38 cellular contexts compared by ENCODE assay signal in genomic region chr16:66421891-66422290, GRCh38. TPM values are rescaled to one million over a fixed set of nuclear protein-coding genes. Genes with fewer than 3 reads are reported as not detected.
"Had no signal": no experiment of that assay in that cellular context is flagged by ENCODE, and none has a peak within 500 bp of the region (broad histone marks: within the 10 kb centered on the region; RNA-seq: fewer than 3 reads in every experiment).

No MANE protein-coding gene starts in this region.

- H3K36me3 Mint-ChIP-seq: activated CD4-positive, alpha-beta memory T cell treated with anti-CD3 and anti-CD28 coated beads for 36 hours; activated naive CD4-positive, alpha-beta T cell treated with anti-CD3 and anti-CD28 coated beads, Interleukin-2, amount 50 U/mL, for 72 hours; activated naive CD8-positive, alpha-beta T cell treated with anti-CD3 and anti-CD28 coated beads for 36 hours had no signal

- H3K27ac ChIP-seq: adrenal gland, body of pancreas, brain microvascular endothelial cell, breast epithelium, VCaP had no signal

- H3K4me3 ChIP-seq: adrenal gland, body of pancreas, breast epithelium had no signal

- H3K4me3 Mint-ChIP-seq: activated B cell treated with CpG ODN at 0.5 μM for 24 hours; activated CD4-positive, alpha-beta memory T cell treated with anti-CD3 and anti-CD28 coated beads for 36 hours; activated CD4-positive, alpha-beta T cell treated with anti-CD3 and anti-CD28 coated beads, Interleukin-2, amount 10 ng/mL, durations not matched to agents 24 days and 14 days; activated CD8-positive, alpha-beta T cell treated with anti-CD3 and anti-CD28 coated beads for 36 hours; activated naive CD4-positive, alpha-beta T cell treated with anti-CD3 and anti-CD28 coated beads for 36 hours; activated naive CD8-positive, alpha-beta T cell treated with anti-CD3 and anti-CD28 coated beads for 36 hours; activated T-cell treated with anti-CD3 and anti-CD28 coated beads, Interleukin-2, amount 50 U/mL, for 4 hours; activated T-cell treated with anti-CD3 and anti-CD28 coated beads, Interleukin-2, amount 50 U/mL, for 72 hours; activated T-helper 1 cell treated with anti-CD3 and anti-CD28 coated beads, Interleukin-12 subunit alpha, Interleukin-12 subunit beta, Interleukin-2, Interleukin-4 antibody, amounts not matched to agents 30 ng/mL and 10 ng/mL and 1 ng/mL, durations not matched to agents 14 hours and 24 hours and 36 hours; activated T-helper 17 cell treated with anti-CD3 and anti-CD28 coated beads, Interleukin-2, amount 50 U/mL, for 72 hours; central memory CD8-positive, alpha-beta T cell; T-helper 1 cell treated with Interleukin-12 subunit alpha and Interleukin-12 subunit beta and Interleukin-4 antibody, amounts not matched to agents 30 μg/mL and 1 μg/mL, for 36 hours; T-helper 2 cell treated with Interferon-gamma antibody and Interleukin-4, amounts not matched to agents 5 μg/mL and 100 μg/mL, for 36 hours had no signal

- H3K9me3 ChIP-seq: adrenal gland, body of pancreas, breast epithelium had no signal

- DNase-seq: activated B cell treated with CpG ODN at 0.5 μM for 24 hours; activated CD4-positive, alpha-beta memory T cell treated with anti-CD3 and anti-CD28 coated beads for 36 hours; activated CD4-positive, alpha-beta T cell treated with anti-CD3 and anti-CD28 coated beads for 4 hours; activated CD4-positive, alpha-beta T cell treated with anti-CD3 and anti-CD28 coated beads, Interleukin-2, amount 10 ng/mL, durations not matched to agents 24 days and 14 days; activated CD4-positive, alpha-beta T cell treated with anti-CD3 and anti-CD28 coated beads, Interleukin-2, amount 50 U/mL, for 1 hour; activated CD4-positive, alpha-beta T cell treated with anti-CD3 and anti-CD28 coated beads, Interleukin-2, amount 50 U/mL, for 4 hours; activated CD4-positive, CD25-positive, alpha-beta regulatory T cell treated with anti-CD3 and anti-CD28 coated beads, Interleukin-2, amount 50 U/mL, for 72 hours; activated CD8-positive, alpha-beta memory T cell treated with anti-CD3 and anti-CD28 coated beads, Interleukin-2, amount 50 U/mL, for 4 hours; activated CD8-positive, alpha-beta T cell treated with anti-CD3 and anti-CD28 coated beads for 36 hours; activated effector memory CD4-positive, alpha-beta T cell treated with anti-CD3 and anti-CD28 coated beads, Interleukin-2, amount 50 U/mL, for 16 hours; activated gamma-delta T cell treated with Interleukin-2 at 50 U/mL for 16 hours; activated naive CD4-positive, alpha-beta T cell; activated naive CD4-positive, alpha-beta T cell treated with anti-CD3 and anti-CD28 coated beads for 36 hours; activated naive CD4-positive, alpha-beta T cell treated with anti-CD3 and anti-CD28 coated beads, Interleukin-2, amount 50 U/mL, for 16 hours; activated naive CD8-positive, alpha-beta T cell treated with anti-CD3 and anti-CD28 coated beads for 36 hours; activated T-cell treated with anti-CD3 and anti-CD28 coated beads for 4 hours; activated T-cell treated with anti-CD3 and anti-CD28 coated beads, Interleukin-2, amount 50 U/mL, for 1 hour; activated T-cell treated with anti-CD3 and anti-CD28 coated beads, Interleukin-2, amount 50 U/mL, for 4 hours; activated T-cell treated with anti-CD3 and anti-CD28 coated beads, Interleukin-2, amount 50 U/mL, for 72 hours; amniotic stem cell; aorta; body of pancreas; brain microvascular endothelial cell; caudate nucleus; cerebellar nuclear complex; SW 1271; T-helper 1 cell; T-helper 2 cell; T-helper 9 cell had no signal

- H3K9me3 Mint-ChIP-seq: activated B cell treated with CpG ODN at 0.5 μM for 24 hours; activated CD4-positive, alpha-beta memory T cell treated with anti-CD3 and anti-CD28 coated beads for 36 hours; activated CD4-positive, alpha-beta T cell treated with anti-CD3 and anti-CD28 coated beads, Interleukin-2, amount 10 ng/mL, durations not matched to agents 24 days and 14 days; activated CD8-positive, alpha-beta T cell treated with anti-CD3 and anti-CD28 coated beads for 36 hours; activated naive CD4-positive, alpha-beta T cell treated with anti-CD3 and anti-CD28 coated beads for 36 hours; activated naive CD4-positive, alpha-beta T cell treated with anti-CD3 and anti-CD28 coated beads, Interleukin-2, amount 50 U/mL, for 72 hours; activated naive CD8-positive, alpha-beta T cell treated with anti-CD3 and anti-CD28 coated beads for 36 hours; activated T-cell treated with anti-CD3 and anti-CD28 coated beads, Interleukin-2, amount 50 U/mL, for 4 hours; activated T-cell treated with anti-CD3 and anti-CD28 coated beads, Interleukin-2, amount 50 U/mL, for 72 hours; activated T-helper 1 cell treated with anti-CD3 and anti-CD28 coated beads, Interleukin-12 subunit alpha, Interleukin-12 subunit beta, Interleukin-2, Interleukin-4 antibody, amounts not matched to agents 30 ng/mL and 10 ng/mL and 1 ng/mL, durations not matched to agents 14 hours and 24 hours and 36 hours; activated T-helper 17 cell treated with anti-CD3 and anti-CD28 coated beads, Interleukin-2, amount 50 U/mL, for 72 hours; central memory CD8-positive, alpha-beta T cell; T-helper 1 cell treated with Interleukin-12 subunit alpha and Interleukin-12 subunit beta and Interleukin-4 antibody, amounts not matched to agents 30 μg/mL and 1 μg/mL, for 36 hours; T-helper 2 cell treated with Interferon-gamma antibody and Interleukin-4, amounts not matched to agents 5 μg/mL and 100 μg/mL, for 36 hours had no signal

- H3K27ac Mint-ChIP-seq: activated B cell treated with CpG ODN at 0.5 μM for 24 hours; activated CD4-positive, alpha-beta memory T cell treated with anti-CD3 and anti-CD28 coated beads for 36 hours; activated CD4-positive, alpha-beta T cell treated with anti-CD3 and anti-CD28 coated beads, Interleukin-2, amount 10 ng/mL, durations not matched to agents 24 days and 14 days; activated CD8-positive, alpha-beta T cell treated with anti-CD3 and anti-CD28 coated beads for 36 hours; activated naive CD4-positive, alpha-beta T cell treated with anti-CD3 and anti-CD28 coated beads for 36 hours; activated naive CD4-positive, alpha-beta T cell treated with anti-CD3 and anti-CD28 coated beads, Interleukin-2, amount 50 U/mL, for 72 hours; activated naive CD8-positive, alpha-beta T cell treated with anti-CD3 and anti-CD28 coated beads for 36 hours; activated T-cell treated with anti-CD3 and anti-CD28 coated beads, Interleukin-2, amount 50 U/mL, for 72 hours; activated T-helper 1 cell treated with anti-CD3 and anti-CD28 coated beads, Interleukin-12 subunit alpha, Interleukin-12 subunit beta, Interleukin-2, Interleukin-4 antibody, amounts not matched to agents 30 ng/mL and 10 ng/mL and 1 ng/mL, durations not matched to agents 14 hours and 24 hours and 36 hours; activated T-helper 17 cell treated with anti-CD3 and anti-CD28 coated beads, Interleukin-2, amount 50 U/mL, for 72 hours; T-helper 1 cell treated with Interleukin-12 subunit alpha and Interleukin-12 subunit beta and Interleukin-4 antibody, amounts not matched to agents 30 μg/mL and 1 μg/mL, for 36 hours; T-helper 2 cell treated with Interferon-gamma antibody and Interleukin-4, amounts not matched to agents 5 μg/mL and 100 μg/mL, for 36 hours had no signal

- ATAC-seq: activated CD8-positive, alpha-beta T cell treated with anti-CD3 and anti-CD28 coated beads for 36 hours; activated naive CD4-positive, alpha-beta T cell treated with anti-CD3 and anti-CD28 coated beads, Interleukin-2, amount 50 U/mL, for 72 hours; activated T-cell treated with anti-CD3 and anti-CD28 coated beads, Interleukin-2, amount 50 U/mL, for 4 hours; activated T-cell treated with anti-CD3 and anti-CD28 coated beads, Interleukin-2, amount 50 U/mL, for 72 hours; activated T-helper 17 cell treated with anti-CD3 and anti-CD28 coated beads, Interleukin-2, amount 50 U/mL, for 72 hours; body of pancreas had no signal

- H3K4me1 ChIP-seq: adrenal gland had no signal

- H3K4me1 Mint-ChIP-seq: activated naive CD8-positive, alpha-beta T cell treated with anti-CD3 and anti-CD28 coated beads for 36 hours had no signal

- H3K36me3 ChIP-seq: adrenal gland, brain microvascular endothelial cell, breast epithelium had no signal

RNA-seq across cellular contexts. Expression of gene BEAN1, which starts 5.2 kb away (rescaled TPM):
- total RNA-seq: activated B cell treated with CpG ODN at 0.5 μM for 24 hours; activated CD4-positive, alpha-beta memory T cell treated with anti-CD3 and anti-CD28 coated beads for 36 hours; activated CD4-positive, alpha-beta T cell treated with anti-CD3 and anti-CD28 coated beads, Interleukin-2, amount 10 ng/mL, durations not matched to agents 24 days and 14 days; activated CD8-positive, alpha-beta T cell treated with anti-CD3 and anti-CD28 coated beads for 36 hours; activated naive CD4-positive, alpha-beta T cell treated with anti-CD3 and anti-CD28 coated beads for 36 hours; activated naive CD4-positive, alpha-beta T cell treated with anti-CD3 and anti-CD28 coated beads, Interleukin-2, amount 50 U/mL, for 72 hours; activated naive CD8-positive, alpha-beta T cell treated with anti-CD3 and anti-CD28 coated beads for 36 hours; activated T-cell treated with anti-CD3 and anti-CD28 coated beads, Interleukin-2, amount 50 U/mL, for 4 hours; activated T-cell treated with anti-CD3 and anti-CD28 coated beads, Interleukin-2, amount 50 U/mL, for 72 hours; activated T-helper 1 cell treated with anti-CD3 and anti-CD28 coated beads, Interleukin-12 subunit alpha, Interleukin-12 subunit beta, Interleukin-2, Interleukin-4 antibody, amounts not matched to agents 30 ng/mL and 10 ng/mL and 1 ng/mL, durations not matched to agents 14 hours and 24 hours and 36 hours; activated T-helper 17 cell treated with anti-CD3 and anti-CD28 coated beads, Interleukin-2, amount 50 U/mL, for 72 hours; body of pancreas had no signal

RNA-seq across cellular contexts. Expression of gene CDH5, which starts 55.4 kb away (rescaled TPM):
- total RNA-seq: activated B cell treated with CpG ODN at 0.5 μM for 24 hours; activated CD4-positive, alpha-beta memory T cell treated with anti-CD3 and anti-CD28 coated beads for 36 hours; activated CD4-positive, alpha-beta T cell treated with anti-CD3 and anti-CD28 coated beads, Interleukin-2, amount 10 ng/mL, durations not matched to agents 24 days and 14 days; activated CD8-positive, alpha-beta T cell treated with anti-CD3 and anti-CD28 coated beads for 36 hours; activated naive CD4-positive, alpha-beta T cell treated with anti-CD3 and anti-CD28 coated beads for 36 hours; activated naive CD4-positive, alpha-beta T cell treated with anti-CD3 and anti-CD28 coated beads, Interleukin-2, amount 50 U/mL, for 72 hours; activated naive CD8-positive, alpha-beta T cell treated with anti-CD3 and anti-CD28 coated beads for 36 hours; activated T-cell treated with anti-CD3 and anti-CD28 coated beads, Interleukin-2, amount 50 U/mL, for 72 hours; activated T-helper 1 cell treated with anti-CD3 and anti-CD28 coated beads, Interleukin-12 subunit alpha, Interleukin-12 subunit beta, Interleukin-2, Interleukin-4 antibody, amounts not matched to agents 30 ng/mL and 10 ng/mL and 1 ng/mL, durations not matched to agents 14 hours and 24 hours and 36 hours; activated T-helper 17 cell treated with anti-CD3 and anti-CD28 coated beads, Interleukin-2, amount 50 U/mL, for 72 hours had no signal
